Comparison of ENCODE assay signal across 8 cellular contexts in the genomic region with DNA sequence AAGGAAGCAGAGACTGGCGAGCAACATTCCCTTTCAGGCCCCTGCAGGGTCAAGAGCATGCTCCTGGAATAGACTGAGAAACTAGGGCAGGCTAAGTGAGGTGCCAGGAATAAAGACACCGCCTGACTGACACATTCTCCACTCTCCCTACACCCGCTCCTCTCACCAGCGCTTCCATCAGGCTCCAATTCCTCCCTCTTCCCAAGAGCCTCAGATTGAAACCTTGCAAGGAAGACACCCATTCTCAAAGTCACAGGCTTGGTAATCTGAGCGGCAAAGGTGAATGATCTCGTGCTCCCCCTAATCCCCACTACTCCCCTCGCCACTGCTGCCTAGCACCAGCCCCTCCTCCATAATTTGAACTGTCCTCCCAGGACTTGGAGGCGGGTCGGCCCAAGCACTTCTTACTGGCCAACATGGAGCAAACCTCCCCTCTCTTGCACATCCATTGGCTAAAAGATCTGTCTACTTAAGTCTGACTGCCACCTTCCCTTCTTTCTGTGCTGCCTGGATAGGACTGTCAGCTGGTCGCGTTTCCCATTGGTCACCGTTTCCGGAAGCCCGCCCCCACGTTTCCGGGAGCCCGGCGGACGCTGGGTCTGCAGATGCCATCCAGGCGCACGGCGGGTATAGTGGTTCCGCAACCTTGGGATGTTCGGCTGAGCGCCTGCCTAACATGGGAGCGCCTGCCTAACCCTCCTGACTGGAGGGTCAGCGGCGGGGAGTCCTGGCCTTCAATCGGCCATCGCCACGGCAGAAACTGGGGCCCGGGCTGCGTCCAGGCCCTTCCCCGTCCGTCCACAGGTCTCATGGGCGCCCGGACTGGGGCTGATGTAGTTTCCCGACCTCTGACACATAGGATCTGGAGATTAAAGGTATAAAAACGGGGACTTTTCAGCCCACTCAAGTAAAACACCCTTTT. TPM values are rescaled to one million over a fixed set of nuclear protein-coding genes. Genes with fewer than 3 reads are reported as not detected.
A peak's percentile ranks its signal among the peaks of the same experiment; 100 is the strongest.
DNase-seq lines count a peak whose midpoint lies in the region; ATAC-seq and TF ChIP-seq lines count a peak whose summit lies in the region.

No MANE protein-coding gene starts in this region.

- H3K56ac ChIP-seq in H9 (ENCODE audit: insufficient read length, low read depth, low read length) = no peak overlapping the region

- WGBS in H9 (ENCODE audit: extremely low coverage, insufficient read length, low lambda C conversion rate) = no CpG with 5 or more reads among the region's 39 CpGs

- ATAC-seq in GM18511 (IDR thresholded peaks at IDR 0.05; ENCODE audit: unreplicated experiment) (peak; percentile 46), omental fat pad (ENCODE audit: low FRiP score) (peak; percentile 99), HG03520 (IDR thresholded peaks at IDR 0.05; ENCODE audit: unreplicated experiment) (no peak)

- H3K36me3 Mint-ChIP-seq in activated T-helper 1 cell treated with anti-CD3 and anti-CD28 coated beads, Interleukin-12 subunit alpha, Interleukin-12 subunit beta, Interleukin-2, Interleukin-4 antibody, amounts not matched to agents 30 ng/mL and 10 ng/mL and 1 ng/mL, durations not matched to agents 14 hours and 24 hours and 36 hours (ENCODE audit: low read depth) = no peaks in the 10 kb centered on the region
- peaks cover 10 to 30% (median 15%) of the 10 kb centered on the region in 3 experiments; a peak in 6 of 7 replicates for H3K36me3 Mint-ChIP-seq in H9 (ENCODE audit: insufficient read depth in 1 of 3, low read depth in 3 of 3)

- no peak overlapping the region for H3K4me2 ChIP-seq in H9 (ENCODE audit: insufficient read depth, insufficient read length, low read length)

- intact Hi-C loops in activated T-helper 1 cell treated with anti-CD3 and anti-CD28 coated beads, Interleukin-12 subunit alpha, Interleukin-12 subunit beta, Interleukin-2, Interleukin-4 antibody, amounts not matched to agents 30 ng/mL and 10 ng/mL and 1 ng/mL, durations not matched to agents 14 hours and 24 hours and 36 hours (cut with micrococcal nuclease) = no loop called here

- no peaks in the 10 kb centered on the region for H3K27me3 Mint-ChIP-seq in activated T-helper 1 cell treated with anti-CD3 and anti-CD28 coated beads, Interleukin-12 subunit alpha, Interleukin-12 subunit beta, Interleukin-2, Interleukin-4 antibody, amounts not matched to agents 30 ng/mL and 10 ng/mL and 1 ng/mL, durations not matched to agents 14 hours and 24 hours and 36 hours (ENCODE audit: insufficient read depth)
- no peaks in the 10 kb centered on the region; the same call in 1 of the 2 replicates for H3K27me3 Mint-ChIP-seq in H9 (ENCODE audit: low read depth)

- no peak overlapping the region for H3K27ac Mint-ChIP-seq in activated T-helper 1 cell treated with anti-CD3 and anti-CD28 coated beads, Interleukin-12 subunit alpha, Interleukin-12 subunit beta, Interleukin-2, Interleukin-4 antibody, amounts not matched to agents 30 ng/mL and 10 ng/mL and 1 ng/mL, durations not matched to agents 14 hours and 24 hours and 36 hours
- no peak overlapping the region for H3K27ac Mint-ChIP-seq in H9

- no peak overlapping the region for H3K9ac ChIP-seq in H9 (ENCODE audit: extremely low read depth, insufficient read length, low read length)

- no peak overlapping the region for H2BK120ac ChIP-seq in H9 (ENCODE audit: low read depth, low read length, poor library complexity, severe bottlenecking)

- no peak overlapping the region for H2BK5ac ChIP-seq in H9 (ENCODE audit: insufficient read length, low read length)

- no peaks in the 10 kb centered on the region for H4K20me1 ChIP-seq in H9 (ENCODE audit: control insufficient read depth, insufficient read depth, insufficient read length)

- H3K4me3 ChIP-seq in fibroblast of villous mesenchyme (ENCODE audit: low read depth, low read length) = peak overlapping the region; percentile 76

- H3K18ac ChIP-seq in H9 (ENCODE audit: insufficient read length, low read depth, low read length) = no peak overlapping the region

- no peak overlapping the region for H3K14ac ChIP-seq in H9 (ENCODE audit: insufficient read depth, low read length)

- H2AFZ ChIP-seq in H9 (ENCODE audit: low read length) = no peak overlapping the region

- H2BK20ac ChIP-seq in H9 (ENCODE audit: low read depth, low read length, poor library complexity, severe bottlenecking) = no peak overlapping the region

- H2BK15ac ChIP-seq in H9 (ENCODE audit: low read depth, low read length) = no peak overlapping the region

- H3K4ac ChIP-seq in H9 (ENCODE audit: low read depth, low read length) = no peak overlapping the region

- H3K27ac ChIP-seq in 22Rv1 (peak overlapping the region; percentile 76), H9 (ENCODE audit: insufficient read length, low read depth, low read length) (no peak overlapping the region)

- no peak overlapping the region for H4K5ac ChIP-seq in H9 (ENCODE audit: insufficient read length, low read depth, low read length)

- no peaks in the 10 kb centered on the region for H3K27me3 ChIP-seq in H9 (ENCODE audit: insufficient read depth, low read length)

- no peak overlapping the region for H2BK12ac ChIP-seq in H9 (ENCODE audit: insufficient read length, low read depth, low read length)

- peak; percentile 95 for DNase-seq in NCI-H2227 (lab: John Stamatoyannopoulos, UW; ENCODE audit: unreplicated experiment)
- no peak for DNase-seq in activated T-helper 1 cell treated with anti-CD3 and anti-CD28 coated beads, Interleukin-12 subunit alpha, Interleukin-12 subunit beta, Interleukin-2, Interleukin-4 antibody, amounts not matched to agents 30 ng/mL and 10 ng/mL and 1 ng/mL, durations not matched to agents 14 hours and 24 hours and 36 hours (ENCODE audit: low spot score)
- peak; percentile 96 for DNase-seq in fibroblast of villous mesenchyme (ENCODE audit: low read depth)
- peak; percentile 46 for DNase-seq in omental fat pad (ENCODE audit: low spot score)
- no peak for DNase-seq in H9

- TF ChIP-seq CTCF in 22Rv1 (IDR thresholded peaks at IDR 0.05) = no peak
- no peak for TF ChIP-seq CTCF in fibroblast of villous mesenchyme (IDR thresholded peaks at IDR 0.05; ENCODE audit: insufficient read depth, low read depth, low read length)
- no peak for TF ChIP-seq CTCF in omental fat pad (IDR thresholded peaks at IDR 0.05)
- TF ChIP-seq CTCF in H9 (conservative IDR thresholded peaks at IDR 0.05) = no peak

- H3K23ac ChIP-seq in H9 (ENCODE audit: insufficient read length, low read depth, low read length) = no peak overlapping the region

- H3K9me3 Mint-ChIP-seq in activated T-helper 1 cell treated with anti-CD3 and anti-CD28 coated beads, Interleukin-12 subunit alpha, Interleukin-12 subunit beta, Interleukin-2, Interleukin-4 antibody, amounts not matched to agents 30 ng/mL and 10 ng/mL and 1 ng/mL, durations not matched to agents 14 hours and 24 hours and 36 hours = peaks cover 63% of the 10 kb centered on the region
- peaks cover 76 to 80% of the 10 kb centered on the region in 2 experiments for H3K9me3 Mint-ChIP-seq in H9

- no peak overlapping the region for H4K8ac ChIP-seq in H9 (replicated peaks; ENCODE audit: insufficient read length, low read depth, low read length)

- no peaks in the 10 kb centered on the region for H3K4me1 ChIP-seq in H9 (ENCODE audit: insufficient read depth, low read length)

- H3K4me1 Mint-ChIP-seq in activated T-helper 1 cell treated with anti-CD3 and anti-CD28 coated beads, Interleukin-12 subunit alpha, Interleukin-12 subunit beta, Interleukin-2, Interleukin-4 antibody, amounts not matched to agents 30 ng/mL and 10 ng/mL and 1 ng/mL, durations not matched to agents 14 hours and 24 hours and 36 hours (ENCODE audit: low read depth) = no peaks in the 10 kb centered on the region
- no peaks in the 10 kb centered on the region for H3K4me1 Mint-ChIP-seq in H9

- H2AK5ac ChIP-seq in H9 (ENCODE audit: insufficient read length, low read length) = no peak overlapping the region

- H4K91ac ChIP-seq in H9 (ENCODE audit: insufficient read length, low read depth, low read length) = no peak overlapping the region

- H3K4me3 Mint-ChIP-seq in activated T-helper 1 cell treated with anti-CD3 and anti-CD28 coated beads, Interleukin-12 subunit alpha, Interleukin-12 subunit beta, Interleukin-2, Interleukin-4 antibody, amounts not matched to agents 30 ng/mL and 10 ng/mL and 1 ng/mL, durations not matched to agents 14 hours and 24 hours and 36 hours = peak overlapping the region; percentile 30
- no peak overlapping the region for H3K4me3 Mint-ChIP-seq in H9

- H3K23me2 ChIP-seq in H9 (ENCODE audit: insufficient read length, low read depth, low read length, poor library complexity, severe bottlenecking) = no peaks in the 10 kb centered on the region

- peaks cover 53% of the 10 kb centered on the region for H3K9me3 ChIP-seq in H9 (ENCODE audit: control insufficient read depth, low read depth, low read length)

- no peak overlapping the region for H3T11ph ChIP-seq in H9 (ENCODE audit: low read length)

- H3K79me2 ChIP-seq in H9 (ENCODE audit: insufficient read depth, low read length) = no peaks in the 10 kb centered on the region

- H3K79me1 ChIP-seq in H9 (ENCODE audit: insufficient read depth, low read depth, low read length, poor library complexity, severe bottlenecking) = no peaks in the 10 kb centered on the region

RNA-seq across cellular contexts. Expression of gene ZNF383, which starts 33.6 kb away (rescaled TPM):
- 6.3 TPM in 2 replicates for total RNA-seq in activated T-helper 1 cell treated with anti-CD3 and anti-CD28 coated beads, Interleukin-12 subunit alpha, Interleukin-12 subunit beta, Interleukin-2, Interleukin-4 antibody, amounts not matched to agents 30 ng/mL and 10 ng/mL and 1 ng/mL, durations not matched to agents 14 hours and 24 hours and 36 hours
- 5.2 and 6.8 TPM in 2 replicates for total RNA-seq in fibroblast of villous mesenchyme
- 10 to 100 TPM in 1 of 4 donors, 1 to 10 TPM in 3; 4.5 to 11.3 (median 6.2) TPM for total RNA-seq in omental fat pad
- 5.0 and 5.7 TPM in 2 replicates for total RNA-seq in H9 (2021)

RNA-seq across cellular contexts. Expression of gene ZNF585B, which starts 41.2 kb away (rescaled TPM):
- 1.9 and 3.4 TPM in 2 replicates for total RNA-seq in activated T-helper 1 cell treated with anti-CD3 and anti-CD28 coated beads, Interleukin-12 subunit alpha, Interleukin-12 subunit beta, Interleukin-2, Interleukin-4 antibody, amounts not matched to agents 30 ng/mL and 10 ng/mL and 1 ng/mL, durations not matched to agents 14 hours and 24 hours and 36 hours
- 14.7 and 17.7 TPM in 2 replicates for total RNA-seq in fibroblast of villous mesenchyme
- total RNA-seq in omental fat pad = 10 to 100 TPM in 2 of 4 donors, 1 to 10 TPM in 2; 7.5 to 25.5 (median 11.5) TPM
- total RNA-seq in H9 (2021) = 5.5 and 7.4 TPM in 2 replicates

Comparison
In these comparisons a context has a peak if more than half of its experiments do, and no peak if none do; other contexts are left out.
1. DNase-seq: peak in NCI-H2227 (single experiment), fibroblast of villous mesenchyme (single experiment) and omental fat pad (single experiment); none in activated T-helper 1 cell treated with anti-CD3 and anti-CD28 coated beads, Interleukin-12 subunit alpha, Interleukin-12 subunit beta, Interleukin-2, Interleukin-4 antibody, amounts not matched to agents 30 ng/mL and 10 ng/mL and 1 ng/mL, durations not matched to agents 14 hours and 24 hours and 36 hours (single experiment) and H9 (single experiment).